In the genomic region with DNA sequence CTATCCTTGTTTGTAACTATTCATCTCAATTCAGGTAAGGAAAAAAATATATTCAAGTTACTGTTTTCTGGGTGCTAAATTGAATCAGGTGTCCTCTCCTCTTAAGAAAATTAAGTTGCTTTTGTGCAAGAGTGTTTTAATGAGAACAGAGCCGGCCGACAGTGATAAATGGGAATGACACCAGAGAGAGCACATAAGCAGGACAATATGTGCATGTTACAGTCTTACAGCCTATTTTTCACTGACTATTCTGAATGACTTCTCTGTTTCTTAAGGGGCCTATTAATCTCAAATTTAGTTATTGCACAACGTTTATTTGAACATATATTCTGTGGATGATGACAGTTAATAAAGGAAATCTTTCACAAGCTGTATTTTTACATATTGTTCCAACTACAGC, we compare ENCODE assay signal across 18 cellular contexts.
"Had no signal": no experiment of that assay in that cellular context is flagged by ENCODE, and none has a peak within 500 bp of the region (broad histone marks: within the 10 kb centered on the region; RNA-seq: fewer than 3 reads in every experiment).

No MANE protein-coding gene starts in this region.

- H3K27ac ChIP-seq: RWPE1 had no signal

- ATAC-seq: Panc1, PC-3 had no signal

- DNase-seq: Karpas-422; KG1; MM.1S; NCI-H1092 treated with DMSO at 0.1 percent for 48 hours; NCI-H1436; NCI-H187; NCI-H2029; NCI-H2081 treated with DMSO at 0.1 percent for 48 hours; NCI-H2171 treated with DMSO at 0.1 percent for 48 hours; NCI-H345; NCI-H524; NCI-H526 treated with DMSO at 0.1 percent for 48 hours; NCI-H748 treated with DMSO at 0.1 percent for 48 hours; NK-92 treated with Interleukin-12 subunit alpha and Interleukin-12 subunit beta, amount 100 ng/mL, for 24 hours; PC-3; SHP77 had no signal
